ENCODE assay signal across 1 cellular context in the genomic region with DNA sequence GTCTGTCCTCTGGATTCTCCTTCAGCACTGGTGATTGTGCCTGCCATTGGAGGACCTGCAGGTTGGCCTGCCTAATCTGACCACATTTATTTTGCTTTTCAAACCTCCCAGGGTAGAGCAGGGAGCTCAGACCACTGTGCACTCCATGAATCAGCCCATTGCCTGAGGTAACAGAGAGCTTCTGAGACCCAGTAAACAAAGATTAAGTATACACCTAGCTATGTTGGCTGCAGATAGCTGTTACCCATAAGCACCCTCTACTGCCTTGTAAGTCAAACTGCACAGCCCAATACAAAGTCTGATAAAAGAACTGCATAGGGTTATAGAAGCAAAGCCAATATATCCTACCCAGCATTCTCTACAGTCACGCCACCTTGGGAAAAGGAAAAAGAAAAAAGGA.
TF ChIP-seq lines count a peak whose summit lies in the region.

No MANE protein-coding gene starts in this region.

TF ChIP-seq in H1, 55 proteins besides CTCF, POLR2A, EP300 and RAD21 (continued from another document):
- TF ChIP-seq, protein P1, sequence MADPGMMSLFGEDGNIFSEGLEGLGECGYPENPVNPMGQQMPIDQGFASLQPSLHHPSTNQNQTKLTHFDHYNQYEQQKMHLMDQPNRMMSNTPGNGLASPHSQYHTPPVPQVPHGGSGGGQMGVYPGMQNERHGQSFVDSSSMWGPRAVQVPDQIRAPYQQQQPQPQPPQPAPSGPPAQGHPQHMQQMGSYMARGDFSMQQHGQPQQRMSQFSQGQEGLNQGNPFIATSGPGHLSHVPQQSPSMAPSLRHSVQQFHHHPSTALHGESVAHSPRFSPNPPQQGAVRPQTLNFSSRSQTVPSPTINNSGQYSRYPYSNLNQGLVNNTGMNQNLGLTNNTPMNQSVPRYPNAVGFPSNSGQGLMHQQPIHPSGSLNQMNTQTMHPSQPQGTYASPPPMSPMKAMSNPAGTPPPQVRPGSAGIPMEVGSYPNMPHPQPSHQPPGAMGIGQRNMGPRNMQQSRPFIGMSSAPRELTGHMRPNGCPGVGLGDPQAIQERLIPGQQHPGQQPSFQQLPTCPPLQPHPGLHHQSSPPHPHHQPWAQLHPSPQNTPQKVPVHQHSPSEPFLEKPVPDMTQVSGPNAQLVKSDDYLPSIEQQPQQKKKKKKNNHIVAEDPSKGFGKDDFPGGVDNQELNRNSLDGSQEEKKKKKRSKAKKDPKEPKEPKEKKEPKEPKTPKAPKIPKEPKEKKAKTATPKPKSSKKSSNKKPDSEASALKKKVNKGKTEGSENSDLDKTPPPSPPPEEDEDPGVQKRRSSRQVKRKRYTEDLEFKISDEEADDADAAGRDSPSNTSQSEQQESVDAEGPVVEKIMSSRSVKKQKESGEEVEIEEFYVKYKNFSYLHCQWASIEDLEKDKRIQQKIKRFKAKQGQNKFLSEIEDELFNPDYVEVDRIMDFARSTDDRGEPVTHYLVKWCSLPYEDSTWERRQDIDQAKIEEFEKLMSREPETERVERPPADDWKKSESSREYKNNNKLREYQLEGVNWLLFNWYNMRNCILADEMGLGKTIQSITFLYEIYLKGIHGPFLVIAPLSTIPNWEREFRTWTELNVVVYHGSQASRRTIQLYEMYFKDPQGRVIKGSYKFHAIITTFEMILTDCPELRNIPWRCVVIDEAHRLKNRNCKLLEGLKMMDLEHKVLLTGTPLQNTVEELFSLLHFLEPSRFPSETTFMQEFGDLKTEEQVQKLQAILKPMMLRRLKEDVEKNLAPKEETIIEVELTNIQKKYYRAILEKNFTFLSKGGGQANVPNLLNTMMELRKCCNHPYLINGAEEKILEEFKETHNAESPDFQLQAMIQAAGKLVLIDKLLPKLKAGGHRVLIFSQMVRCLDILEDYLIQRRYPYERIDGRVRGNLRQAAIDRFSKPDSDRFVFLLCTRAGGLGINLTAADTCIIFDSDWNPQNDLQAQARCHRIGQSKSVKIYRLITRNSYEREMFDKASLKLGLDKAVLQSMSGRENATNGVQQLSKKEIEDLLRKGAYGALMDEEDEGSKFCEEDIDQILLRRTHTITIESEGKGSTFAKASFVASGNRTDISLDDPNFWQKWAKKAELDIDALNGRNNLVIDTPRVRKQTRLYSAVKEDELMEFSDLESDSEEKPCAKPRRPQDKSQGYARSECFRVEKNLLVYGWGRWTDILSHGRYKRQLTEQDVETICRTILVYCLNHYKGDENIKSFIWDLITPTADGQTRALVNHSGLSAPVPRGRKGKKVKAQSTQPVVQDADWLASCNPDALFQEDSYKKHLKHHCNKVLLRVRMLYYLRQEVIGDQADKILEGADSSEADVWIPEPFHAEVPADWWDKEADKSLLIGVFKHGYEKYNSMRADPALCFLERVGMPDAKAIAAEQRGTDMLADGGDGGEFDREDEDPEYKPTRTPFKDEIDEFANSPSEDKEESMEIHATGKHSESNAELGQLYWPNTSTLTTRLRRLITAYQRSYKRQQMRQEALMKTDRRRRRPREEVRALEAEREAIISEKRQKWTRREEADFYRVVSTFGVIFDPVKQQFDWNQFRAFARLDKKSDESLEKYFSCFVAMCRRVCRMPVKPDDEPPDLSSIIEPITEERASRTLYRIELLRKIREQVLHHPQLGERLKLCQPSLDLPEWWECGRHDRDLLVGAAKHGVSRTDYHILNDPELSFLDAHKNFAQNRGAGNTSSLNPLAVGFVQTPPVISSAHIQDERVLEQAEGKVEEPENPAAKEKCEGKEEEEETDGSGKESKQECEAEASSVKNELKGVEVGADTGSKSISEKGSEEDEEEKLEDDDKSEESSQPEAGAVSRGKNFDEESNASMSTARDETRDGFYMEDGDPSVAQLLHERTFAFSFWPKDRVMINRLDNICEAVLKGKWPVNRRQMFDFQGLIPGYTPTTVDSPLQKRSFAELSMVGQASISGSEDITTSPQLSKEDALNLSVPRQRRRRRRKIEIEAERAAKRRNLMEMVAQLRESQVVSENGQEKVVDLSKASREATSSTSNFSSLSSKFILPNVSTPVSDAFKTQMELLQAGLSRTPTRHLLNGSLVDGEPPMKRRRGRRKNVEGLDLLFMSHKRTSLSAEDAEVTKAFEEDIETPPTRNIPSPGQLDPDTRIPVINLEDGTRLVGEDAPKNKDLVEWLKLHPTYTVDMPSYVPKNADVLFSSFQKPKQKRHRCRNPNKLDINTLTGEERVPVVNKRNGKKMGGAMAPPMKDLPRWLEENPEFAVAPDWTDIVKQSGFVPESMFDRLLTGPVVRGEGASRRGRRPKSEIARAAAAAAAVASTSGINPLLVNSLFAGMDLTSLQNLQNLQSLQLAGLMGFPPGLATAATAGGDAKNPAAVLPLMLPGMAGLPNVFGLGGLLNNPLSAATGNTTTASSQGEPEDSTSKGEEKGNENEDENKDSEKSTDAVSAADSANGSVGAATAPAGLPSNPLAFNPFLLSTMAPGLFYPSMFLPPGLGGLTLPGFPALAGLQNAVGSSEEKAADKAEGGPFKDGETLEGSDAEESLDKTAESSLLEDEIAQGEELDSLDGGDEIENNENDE (IDR thresholded peaks at IDR 0.05; ENCODE audit: insufficient replicate concordance, low read length): no peak
- TF ChIP-seq FOSL1 (IDR thresholded peaks at IDR 0.05; ENCODE audit: insufficient read depth, low read depth, low read length) (no peak), SP2 (IDR thresholded peaks at IDR 0.05; ENCODE audit: low read length) (no peak), SAP30 (IDR thresholded peaks at IDR 0.05; ENCODE audit: insufficient read depth, insufficient replicate concordance, low read length) (no peak), KDM5A (IDR thresholded peaks at IDR 0.05; ENCODE audit: low read length) (no peak), RFX5 (IDR thresholded peaks at IDR 0.05; ENCODE audit: borderline replicate concordance, low read depth, low read length) (no peak), EZH2 (IDR thresholded peaks at IDR 0.05; ENCODE audit: low read depth, low read length, severe bottlenecking) (no peak), HDAC6 (IDR thresholded peaks at IDR 0.05; ENCODE audit: low read depth, low read length) (no peak)
